Comparison of ENCODE assay signal across 2 cellular contexts in genomic region chr17:78379134-78379497, GRCh38.
TF ChIP-seq lines count a peak whose summit lies in the region.

No MANE protein-coding gene starts in this region.

TF ChIP-seq in IMR-90, 13 proteins besides CTCF, POLR2A, EP300 and RAD21:
- TF ChIP-seq RFX5 (IDR thresholded peaks at IDR 0.05; ENCODE audit: low read depth, low read length) (no peak; the same call in 1 of the 2 replicates), ELK1 (IDR thresholded peaks at IDR 0.05; ENCODE audit: borderline replicate concordance, low read depth, low read length) (no peak), USF2 (IDR thresholded peaks at IDR 0.05; ENCODE audit: low read depth, low read length) (no peak), CHD1 (IDR thresholded peaks at IDR 0.05; ENCODE audit: low read depth, low read length) (no peak), MXI1 (IDR thresholded peaks at IDR 0.05; ENCODE audit: borderline replicate concordance, low read depth, low read length) (no peak), BHLHE40 (IDR thresholded peaks at IDR 0.05; ENCODE audit: low read depth, low read length) (peak; percentile 18; the same call in 1 of the 2 replicates), SMC3 (IDR thresholded peaks at IDR 0.05; ENCODE audit: low read depth, low read length) (no peak), MAFK (IDR thresholded peaks at IDR 0.05; ENCODE audit: low read depth, low read length) (no peak), CEBPB (IDR thresholded peaks at IDR 0.05; ENCODE audit: low read depth, low read length) (peak; percentile 98), MAZ (IDR thresholded peaks at IDR 0.05; ENCODE audit: borderline replicate concordance, low read depth, low read length) (0 out of 2 replicates have a peak, but pooled peaks have one; percentile 46), NFE2L2 (IDR thresholded peaks at IDR 0.05; ENCODE audit: low read depth, low read length) (no peak), RCOR1 (IDR thresholded peaks at IDR 0.05; ENCODE audit: insufficient replicate concordance, low read length) (no peak), FOS (IDR thresholded peaks at IDR 0.05; ENCODE audit: low read depth, low read length) (peak; percentile 80)
TF ChIP-seq in IMR-90: peak in this region for 4.

TF ChIP-seq in GM12878, 131 proteins besides CTCF, POLR2A, EP300 and RAD21:
- no peak for TF ChIP-seq POLR2AphosphoS5 (IDR thresholded peaks at IDR 0.05; ENCODE audit: low read length)
